Comparison of ENCODE assay signal across 10 cellular contexts in genomic region chr3:72960812-72961518, GRCh38. TPM values are rescaled to one million over a fixed set of nuclear protein-coding genes. Genes with fewer than 3 reads are reported as not detected.
DNase-seq lines count a peak whose midpoint lies in the region; ATAC-seq and TF ChIP-seq lines count a peak whose summit lies in the region.
"Had no signal": no experiment of that assay in that cellular context is flagged by ENCODE, and none has a peak within 500 bp of the region (broad histone marks: within the 10 kb centered on the region; RNA-seq: fewer than 3 reads in every experiment).

No MANE protein-coding gene starts in this region.

- DNase-seq in NCI-H510A treated with DMSO at 0.1 percent for 48 hours (lab: John Stamatoyannopoulos, UW) (peak; percentile 17), NCI-H510A (lab: John Stamatoyannopoulos, UW) (no peak), OCI-M1 (lab: John Stamatoyannopoulos, UW) (peak; percentile 32), globus pallidus (ENCODE audit: low spot score) (peak; percentile 69), gastrocnemius medialis (peak; percentile 14 to 42), natural killer cell (no peak), NAMALWA (ENCODE audit: low spot score) (no peak)
- DNase-seq: BE2C had no signal

- H3K4me3 ChIP-seq in gastrocnemius medialis: no peak overlapping the region

- intact Hi-C loops in gastrocnemius medialis (cut with DNase I; ENCODE audit: low total_unique reads): no loop called here
- intact Hi-C loops in natural killer cell (cut with micrococcal nuclease): no loop called here

- H3K27me3 Mint-ChIP-seq in natural killer cell (ENCODE audit: low read depth in 2 of 2): no peaks in the 10 kb centered on the region

- no peak overlapping the region for H3K4me3 Mint-ChIP-seq in natural killer cell

- in situ Hi-C loops in gastrocnemius medialis (cut with MboI; ENCODE audit: low sequenced_read_pairs in 4 of 4): no loop called here

- ATAC-seq in gastrocnemius medialis (peak; percentile 66 to 90), HG03432 (IDR thresholded peaks at IDR 0.05; ENCODE audit: unreplicated experiment) (no peak), natural killer cell (no peak)

- TF ChIP-seq POLR2A in gastrocnemius medialis (IDR thresholded peaks at IDR 0.05): no peak

- H3K27ac ChIP-seq in gastrocnemius medialis: no peak overlapping the region
- H3K27ac ChIP-seq: HL-60 had no signal

- peaks cover 5 to 7% of the 10 kb centered on the region in 2 donors for H3K4me1 Mint-ChIP-seq in natural killer cell

- no peaks in the 10 kb centered on the region for H3K27me3 ChIP-seq in gastrocnemius medialis
- H3K27me3 ChIP-seq: BE2C had no signal

- no peaks in the 10 kb centered on the region for H3K36me3 Mint-ChIP-seq in natural killer cell

- no peak overlapping the region for H3K27ac Mint-ChIP-seq in natural killer cell

- peaks cover 0 to 5% of the 10 kb centered on the region in 2 donors for H3K4me1 ChIP-seq in gastrocnemius medialis
- H3K4me1 ChIP-seq: BE2C had no signal

- no peaks in the 10 kb centered on the region for H3K9me3 ChIP-seq in gastrocnemius medialis
- H3K9me3 ChIP-seq: BE2C had no signal

- H3K36me3 ChIP-seq in gastrocnemius medialis: no peaks in the 10 kb centered on the region
- H3K36me3 ChIP-seq: BE2C had no signal

- TF ChIP-seq CTCF in gastrocnemius medialis (IDR thresholded peaks at IDR 0.05 in 4 of 5, conservative IDR thresholded peaks at IDR 0.05 in 1 of 5): no peak
- no peak for TF ChIP-seq CTCF in natural killer cell (IDR thresholded peaks at IDR 0.05)

- no peaks in the 10 kb centered on the region for H3K9me3 Mint-ChIP-seq in natural killer cell

RNA-seq across cellular contexts. Expression of gene PPP4R2, which starts 35.6 kb away (rescaled TPM):
- total RNA-seq in gastrocnemius medialis (10 to 100 TPM; 31.0 to 60.5 (median 47.0) TPM), natural killer cell (10 to 100 TPM; 50.4 to 72.8 (median 60.1) TPM)

Comparison
In these comparisons a context has a peak if more than half of its experiments do, and no peak if none do; other contexts are left out.
1. DNase-seq: peak in NCI-H510A treated with DMSO at 0.1 percent for 48 hours (single experiment), OCI-M1 (single experiment), globus pallidus (single experiment) and gastrocnemius medialis (2 of 2); none in NCI-H510A (single experiment), natural killer cell (single experiment) and NAMALWA (single experiment).
2. ATAC-seq: peak in gastrocnemius medialis (2 of 2); none in HG03432 (single experiment) and natural killer cell (0 of 3).